In genomic region chr17:66627985-66628384, GRCh38 we compare ENCODE assay signal across 10 cellular contexts.
"Had no signal": no experiment of that assay in that cellular context is flagged by ENCODE, and none has a peak within 500 bp of the region (broad histone marks: within the 10 kb centered on the region; RNA-seq: fewer than 3 reads in every experiment).

No MANE protein-coding gene starts in this region.

- H3K27me3 Mint-ChIP-seq: activated naive CD8-positive, alpha-beta T cell had no signal

- H3K27ac Mint-ChIP-seq: activated naive CD8-positive, alpha-beta T cell had no signal

- H3K9ac ChIP-seq: parathyroid adenoma had no signal

- DNase-seq: activated gamma-delta T cell; activated T-cell treated with anti-CD3 and anti-CD28 coated beads, Interleukin-2, amount 50 U/mL, for 1 hour; aorta; colonic mucosa; effector CD8-positive, alpha-beta T cell; small intestine; T-helper 2 cell; tibial artery had no signal

- H2AFZ ChIP-seq: parathyroid adenoma had no signal

- H3K4me1 ChIP-seq: colonic mucosa, parathyroid adenoma had no signal

- H3K27me3 ChIP-seq: colonic mucosa, tibial artery had no signal

- H3K79me2 ChIP-seq: parathyroid adenoma had no signal

- H3K9me3 ChIP-seq: colonic mucosa, tibial artery had no signal

- H3K36me3 Mint-ChIP-seq: activated naive CD8-positive, alpha-beta T cell had no signal

- H3K27ac ChIP-seq: colonic mucosa, parathyroid adenoma, tibial artery had no signal

- H3K36me3 ChIP-seq: colonic mucosa, tibial artery had no signal

- H3K4me3 ChIP-seq: colonic mucosa, tibial artery had no signal

- H3K4me3 Mint-ChIP-seq: activated naive CD8-positive, alpha-beta T cell had no signal
